In genomic region chr18:58903533-58903932, GRCh38 we compare ENCODE assay signal across 19 cellular contexts. TPM values are rescaled to one million over a fixed set of nuclear protein-coding genes. Genes with fewer than 3 reads are reported as not detected.
DNase-seq lines count a peak whose midpoint lies in the region; ATAC-seq, FAIRE-seq and TF ChIP-seq lines count a peak whose summit lies in the region.
"Had no signal": no experiment of that assay in that cellular context is flagged by ENCODE, and none has a peak within 500 bp of the region (broad histone marks: within the 10 kb centered on the region; RNA-seq: fewer than 3 reads in every experiment).

No MANE protein-coding gene starts in this region.

- no peak overlapping the region for H3K9ac ChIP-seq in astrocyte (ENCODE audit: low read length)
- H3K9ac ChIP-seq in MM.1S (ENCODE audit: low read length): no peak overlapping the region

- no peak for TF ChIP-seq CTCF in Panc1 (IDR thresholded peaks at IDR 0.05)
- TF ChIP-seq CTCF in astrocyte (IDR thresholded peaks at IDR 0.05; ENCODE audit: insufficient read depth, low read depth, low read length): no peak
- TF ChIP-seq CTCF in MM.1S (IDR thresholded peaks at IDR 0.05; ENCODE audit: low read length): no peak

- in situ Hi-C loops in Panc1 (cut with HindIII; ENCODE audit: low pct_unique_long_range_greater_than_20kb, low sequenced_read_pairs): no loop called here

- no peak for DNase-seq in Panc1 (ENCODE audit: low read depth, low spot score)
- peak; percentile 53 for DNase-seq in astrocyte (ENCODE audit: low read depth)
- peak; percentile 34 for DNase-seq in non-pigmented ciliary epithelial cell (ENCODE audit: low read depth)
- DNase-seq in MM.1S: no peak
- DNase-seq in substantia nigra (lab: John Stamatoyannopoulos, UW): no peak
- no peak for DNase-seq in H4 (ENCODE audit: low spot score)
- DNase-seq in nucleus accumbens (lab: John Stamatoyannopoulos, UW): no peak
- DNase-seq: BE2C; CD8-positive, alpha-beta T cell; COR-L47; DND-41; HCEC 1CT; HFFc6 had no signal

- intact Hi-C loops in Panc1 (cut with micrococcal nuclease; ENCODE audit: unreplicated experiment): no loop called here

- CTCF ChIA-PET in Panc1 (lab: Charles Lee): no interaction called here

- H2AFZ ChIP-seq in astrocyte (ENCODE audit: low read depth, low read length) (no peak overlapping the region), MM.1S (ENCODE audit: low read length) (no peak overlapping the region)

- no peak for FAIRE-seq in astrocyte (lab: Jason Lieb, UNC)
- FAIRE-seq: A549, GM19239, H1, HepG2, HTR-8/SVneo had no signal

- H3K9me3 Mint-ChIP-seq in astrocyte (ENCODE audit: unreplicated experiment): no peaks in the 10 kb centered on the region
- H3K9me3 Mint-ChIP-seq: CD8-positive, alpha-beta T cell; HFFc6 had no signal

- ATAC-seq in Panc1: no peak
- ATAC-seq: A549; CD8-positive, alpha-beta T cell; HepG2 had no signal

- H3K79me2 ChIP-seq in astrocyte (ENCODE audit: insufficient read depth, low read length): peaks cover 93% of the 10 kb centered on the region
- no peaks in the 10 kb centered on the region for H3K79me2 ChIP-seq in MM.1S (ENCODE audit: low read length)

- POLR2A ChIA-PET in Panc1 (lab: Charles Lee): no interaction called here

- H3K27ac Mint-ChIP-seq in astrocyte (ENCODE audit: unreplicated experiment): no peak overlapping the region
- H3K27ac Mint-ChIP-seq: CD8-positive, alpha-beta T cell; HFFc6 had no signal

- no peak overlapping the region for H3K4me3 Mint-ChIP-seq in astrocyte (ENCODE audit: unreplicated experiment)
- H3K4me3 Mint-ChIP-seq: CD8-positive, alpha-beta T cell; HFFc6 had no signal

- H3K36me3 Mint-ChIP-seq in astrocyte (ENCODE audit: low read depth, unreplicated experiment): peaks cover 7% of the 10 kb centered on the region
- H3K36me3 Mint-ChIP-seq: CD8-positive, alpha-beta T cell had no signal

- H3K27ac ChIP-seq in Panc1 (ENCODE audit: low read length) (no peak overlapping the region), astrocyte (ENCODE audit: low read depth, low read length) (no peak overlapping the region), MM.1S (ENCODE audit: low read length) (no peak overlapping the region), substantia nigra (ENCODE audit: low read depth, low read length, poor library complexity, severe bottlenecking) (no peak overlapping the region)
- H3K27ac ChIP-seq: A549, C4-2B had no signal

- H4K20me1 ChIP-seq in astrocyte (ENCODE audit: insufficient read depth, low read length) (peaks cover 71% of the 10 kb centered on the region), MM.1S (ENCODE audit: insufficient read depth, low read length) (no peaks in the 10 kb centered on the region)

- H3K4me2 ChIP-seq in astrocyte (ENCODE audit: low read length) (no peak overlapping the region), MM.1S (ENCODE audit: low read depth, low read length) (no peak overlapping the region)
- H3K4me2 ChIP-seq: A549 had no signal

- H3K27me3 Mint-ChIP-seq in astrocyte (ENCODE audit: low read depth, unreplicated experiment): no peaks in the 10 kb centered on the region

- H3K36me3 ChIP-seq in Panc1 (ENCODE audit: control insufficient read depth, insufficient read depth, low read length): no peaks in the 10 kb centered on the region
- H3K36me3 ChIP-seq in astrocyte (ENCODE audit: insufficient read depth, low read length): peaks cover 12% of the 10 kb centered on the region
- no peaks in the 10 kb centered on the region for H3K36me3 ChIP-seq in MM.1S (replicated peaks; ENCODE audit: insufficient read depth, low read length)

- H3K9me2 ChIP-seq in MM.1S (replicated peaks; ENCODE audit: insufficient read depth, low read length): no peaks in the 10 kb centered on the region

- no peaks in the 10 kb centered on the region for H3K27me3 ChIP-seq in Panc1 (ENCODE audit: control insufficient read depth, insufficient read depth, low read length)
- H3K27me3 ChIP-seq in astrocyte (ENCODE audit: insufficient read depth, low read length): no peaks in the 10 kb centered on the region
- no peaks in the 10 kb centered on the region for H3K27me3 ChIP-seq in MM.1S (replicated peaks; ENCODE audit: insufficient read depth, low read length)
- H3K27me3 ChIP-seq: BE2C had no signal

- H3K4me3 ChIP-seq in Panc1 (ENCODE audit: low read depth in 2 of 2, low read length in 2 of 2) (no peak overlapping the region), astrocyte (ENCODE audit: insufficient read depth, low read depth, low read length) (no peak overlapping the region), MM.1S (ENCODE audit: low read length) (no peak overlapping the region)
- H3K4me3 ChIP-seq: A549 had no signal

- H3F3A ChIP-seq in MM.1S (ENCODE audit: insufficient read depth, low read length): no peaks in the 10 kb centered on the region

- H3K4me1 ChIP-seq in Panc1 (ENCODE audit: control insufficient read depth, insufficient read depth, low read length): no peaks in the 10 kb centered on the region
- no peaks in the 10 kb centered on the region for H3K4me1 ChIP-seq in astrocyte (ENCODE audit: insufficient read depth, low read length)
- no peaks in the 10 kb centered on the region for H3K4me1 ChIP-seq in MM.1S (ENCODE audit: low read length)
- H3K4me1 ChIP-seq: BE2C had no signal

- H3K9me3 ChIP-seq in Panc1 (ENCODE audit: control insufficient read depth, insufficient read depth, low read depth, low read length): no peaks in the 10 kb centered on the region
- no peaks in the 10 kb centered on the region for H3K9me3 ChIP-seq in astrocyte (ENCODE audit: insufficient read depth, low read depth, low read length)
- H3K9me3 ChIP-seq in MM.1S (replicated peaks; ENCODE audit: insufficient read depth, low read length): no peaks in the 10 kb centered on the region
- H3K9me3 ChIP-seq: A549, BE2C had no signal

- H3K4me1 Mint-ChIP-seq in astrocyte (ENCODE audit: low read depth, unreplicated experiment): peaks cover 13% of the 10 kb centered on the region

- BruUV-seq in Panc1 (replicated peaks; lab: Mats Ljungman, UMichigan): TSS peak; percentile 30

RNA-seq across cellular contexts. Expression of gene ZNF532, which starts 38.9 kb away (rescaled TPM):
- total RNA-seq in Panc1 (2021; ENCODE audit: unreplicated experiment): 49.8 TPM
- 33.3 TPM for polyA plus RNA-seq in Panc1 (2012; ENCODE audit: insufficient read length)
- 128 and 135 TPM in 2 replicates for total RNA-seq in astrocyte
- total RNA-seq in H4 (2014; rRNA removed; shearing (Covaris generic)): 57.8 and 75.1 TPM in 2 replicates
- total RNA-seq: HepG2 had no signal
- polyA plus RNA-seq: HepG2 had no signal

Comparison
In these comparisons a context has a peak if more than half of its experiments do, and no peak if none do; other contexts are left out.
1. DNase-seq: peak in astrocyte (single experiment) and non-pigmented ciliary epithelial cell (single experiment); none in Panc1 (single experiment), MM.1S (single experiment), substantia nigra (0 of 49), H4 (single experiment) and nucleus accumbens (0 of 56).